In the genomic region with DNA sequence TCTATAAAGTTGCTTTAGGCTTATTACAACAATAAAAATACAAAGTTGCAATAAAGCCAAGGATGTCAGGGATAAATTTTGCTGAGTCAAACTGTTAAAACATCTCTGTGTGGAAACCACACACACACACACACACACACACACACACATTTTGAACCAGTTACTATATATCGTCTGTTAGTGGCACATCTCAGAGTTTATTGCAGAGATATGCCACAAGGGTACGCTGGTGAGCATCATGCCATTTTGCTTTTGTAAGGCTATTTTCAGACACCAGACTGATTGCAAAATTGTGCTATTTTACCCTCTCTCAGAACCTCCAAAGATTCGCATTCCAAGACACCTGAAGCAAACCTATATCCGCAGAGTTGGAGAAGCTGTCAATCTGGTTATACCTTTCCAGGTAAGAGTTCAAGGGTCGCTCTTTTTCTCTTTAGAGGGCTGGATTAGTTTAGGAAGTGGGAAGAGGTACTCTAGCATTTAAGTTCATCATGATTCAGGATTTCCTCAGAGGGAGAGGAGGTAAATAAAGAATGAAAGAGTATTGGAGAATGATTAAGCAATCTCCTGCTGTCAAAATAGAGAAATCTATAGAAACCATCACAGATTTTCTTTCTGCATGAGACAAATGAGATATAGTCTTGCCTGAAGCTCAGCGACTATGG, we compare ENCODE assay signal across 9 cellular contexts. TPM values are rescaled to one million over a fixed set of nuclear protein-coding genes. Genes with fewer than 3 reads are reported as not detected.
DNase-seq lines count a peak whose midpoint lies in the region; ATAC-seq and TF ChIP-seq lines count a peak whose summit lies in the region.
"Had no signal": no experiment of that assay in that cellular context is flagged by ENCODE, and none has a peak within 500 bp of the region (broad histone marks: within the 10 kb centered on the region; RNA-seq: fewer than 3 reads in every experiment).

No MANE protein-coding gene starts in this region.

- no peaks in the 10 kb centered on the region for H3K9me3 Mint-ChIP-seq in activated naive CD4-positive, alpha-beta T cell treated with anti-CD3 and anti-CD28 coated beads, Interleukin-2, amount 50 U/mL, for 72 hours
- H3K9me3 Mint-ChIP-seq: dendritic cell treated with granulocyte-macrophage colony-stimulating factor and Interleukin-4, amounts not matched to agents 40 ng/mL and 50 ng/mL, for 4 days had no signal

- no peak overlapping the region for H3K27ac Mint-ChIP-seq in activated naive CD4-positive, alpha-beta T cell treated with anti-CD3 and anti-CD28 coated beads, Interleukin-2, amount 50 U/mL, for 72 hours
- H3K27ac Mint-ChIP-seq: dendritic cell treated with granulocyte-macrophage colony-stimulating factor and Interleukin-4, amounts not matched to agents 40 ng/mL and 50 ng/mL, for 4 days had no signal

- no peak overlapping the region for H3K4me3 ChIP-seq in right atrium auricular region

- TF ChIP-seq CTCF in right atrium auricular region (IDR thresholded peaks at IDR 0.05) = peak; percentile 71 to 72

- DNase-seq in activated CD8-positive, alpha-beta memory T cell treated with anti-CD3 and anti-CD28 coated beads, Interleukin-2, amount 50 U/mL, for 4 hours = peak; percentile 18
- no peak for DNase-seq in activated CD8-positive, alpha-beta memory T cell treated with anti-CD3 and anti-CD28 coated beads for 24 hours
- DNase-seq in NCI-H1694 treated with DMSO at 0.1 percent for 48 hours (lab: John Stamatoyannopoulos, UW) (peak; percentile 13), right atrium auricular region (ENCODE audit: low spot score) (peak; percentile 67), NCI-H774 (lab: John Stamatoyannopoulos, UW) (no peak)
- peak in 1 of 2 donors; percentile 23 for DNase-seq in activated naive CD4-positive, alpha-beta T cell treated with anti-CD3 and anti-CD28 coated beads, Interleukin-2, amount 50 U/mL, for 72 hours (ENCODE audit: low spot score in 2 of 2)
- DNase-seq in stimulated activated CD4-positive, alpha-beta T cell treated with anti-CD3 and anti-CD28 coated beads, Interleukin-2, amount 100 ng/mL, for 4 hours (ENCODE audit: low read depth) = peak; percentile 6

- H3K27ac ChIP-seq in right atrium auricular region = no peak overlapping the region

- peaks cover 0 to 3% of the 10 kb centered on the region in 2 donors for H3K4me1 ChIP-seq in right atrium auricular region

- no peaks in the 10 kb centered on the region for H3K36me3 ChIP-seq in right atrium auricular region

- H3K27me3 ChIP-seq in right atrium auricular region = no peaks in the 10 kb centered on the region

- no peaks in the 10 kb centered on the region for H3K9me3 ChIP-seq in right atrium auricular region

- H3K36me3 Mint-ChIP-seq in activated naive CD4-positive, alpha-beta T cell treated with anti-CD3 and anti-CD28 coated beads, Interleukin-2, amount 50 U/mL, for 72 hours = no peaks in the 10 kb centered on the region

- peak; percentile 47 to 76 for ATAC-seq in activated naive CD4-positive, alpha-beta T cell treated with anti-CD3 and anti-CD28 coated beads, Interleukin-2, amount 50 U/mL, for 72 hours
- ATAC-seq in HG02885 (IDR thresholded peaks at IDR 0.05; ENCODE audit: poor library complexity, unreplicated experiment) = no peak

RNA-seq across cellular contexts. Expression of gene CHPT1, which starts 27.3 kb away (rescaled TPM):
- 10 to 100 TPM in 1 of 2 donors, 1 to 10 TPM in 1; 3.9 to 14.8 TPM for total RNA-seq in activated naive CD4-positive, alpha-beta T cell treated with anti-CD3 and anti-CD28 coated beads, Interleukin-2, amount 50 U/mL, for 72 hours
- 100 to 1,000 TPM in 1 of 2 donors, 10 to 100 TPM in 1; 97.9 to 137 TPM for total RNA-seq in right atrium auricular region

Comparison
In these comparisons a context has a peak if more than half of its experiments do, and no peak if none do; other contexts are left out.
1. DNase-seq: peak in activated CD8-positive, alpha-beta memory T cell treated with anti-CD3 and anti-CD28 coated beads, Interleukin-2, amount 50 U/mL, for 4 hours (single experiment), NCI-H1694 treated with DMSO at 0.1 percent for 48 hours (single experiment), right atrium auricular region (single experiment) and stimulated activated CD4-positive, alpha-beta T cell treated with anti-CD3 and anti-CD28 coated beads, Interleukin-2, amount 100 ng/mL, for 4 hours (single experiment); none in activated CD8-positive, alpha-beta memory T cell treated with anti-CD3 and anti-CD28 coated beads for 24 hours (single experiment) and NCI-H774 (single experiment).
2. RNA of gene CHPT1, which starts 27.3 kb away (total RNA-seq): 97.9 to 137 TPM in right atrium auricular region; 3.9 to 14.8 TPM in activated naive CD4-positive, alpha-beta T cell treated with anti-CD3 and anti-CD28 coated beads, Interleukin-2, amount 50 U/mL, for 72 hours; every median in the first group is over 4 times any median in the second.